In the genomic region with DNA sequence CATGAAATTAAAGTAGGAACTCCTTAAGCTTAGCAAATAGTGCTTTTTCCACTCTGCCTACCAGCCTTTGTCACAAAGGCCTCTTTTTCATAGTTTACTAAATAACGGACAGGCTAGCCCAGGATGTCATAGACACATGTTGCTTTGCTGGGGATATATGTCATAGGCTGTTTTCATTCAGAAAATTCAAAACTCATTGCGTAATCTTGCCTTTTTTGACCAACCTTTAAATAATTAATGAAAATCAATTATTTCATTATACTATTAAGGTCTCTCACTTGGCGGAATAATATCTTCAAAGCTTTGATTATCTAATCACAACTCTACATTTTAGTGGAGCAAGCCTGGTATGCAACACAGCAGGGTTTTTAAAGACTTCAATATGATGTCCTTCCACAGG, we compare ENCODE assay signal across 28 cellular contexts.
"Had no signal": no experiment of that assay in that cellular context is flagged by ENCODE, and none has a peak within 500 bp of the region (broad histone marks: within the 10 kb centered on the region; RNA-seq: fewer than 3 reads in every experiment).

No MANE protein-coding gene starts in this region.

- H3K4me1 ChIP-seq: neural progenitor cell, parathyroid adenoma, psoas muscle, spleen, suprapubic skin, testis, tibial artery, transverse colon, upper lobe of right lung, uterus had no signal

- H2AFZ ChIP-seq: parathyroid adenoma had no signal

- H3K79me2 ChIP-seq: parathyroid adenoma had no signal

- DNase-seq: natural killer cell; occipital lobe; ovary; posterior cingulate gyrus; psoas muscle; right cardiac atrium; spleen; stimulated activated CD4-positive, alpha-beta T cell treated with anti-CD3 and anti-CD28 coated beads, Interleukin-12 subunit alpha, Interleukin-12 subunit beta, amount 100 ng/mL, for 4 hours; stimulated activated CD4-positive, alpha-beta T cell treated with anti-CD3 and anti-CD28 coated beads, Interleukin-1b, Interleukin-23, amount 100 ng/mL, for 48 hours; stimulated activated CD4-positive, alpha-beta T cell treated with anti-CD3 and anti-CD28 coated beads, Interleukin-4, amount 100 ng/mL, for 1 hour; stimulated activated CD4-positive, alpha-beta T cell treated with anti-CD3 and anti-CD28 coated beads, Interleukin-4, amount 100 ng/mL, for 4 hours; stimulated activated CD8-positive, alpha-beta memory T cell treated with anti-CD3 and anti-CD28 coated beads, Interleukin-4, amount 100 ng/mL, for 48 hours; stimulated activated naive CD4-positive, alpha-beta T cell; stimulated activated naive CD8-positive, alpha-beta T cell treated with anti-CD3 and anti-CD28 coated beads, Interleukin-15, amount 100 ng/mL, for 72 hours; stimulated activated naive CD8-positive, alpha-beta T cell treated with anti-CD3 and anti-CD28 coated beads, Interleukin-15, Interleukin-2, amounts not matched to agents 100 U/mL and 50 U/mL, for 24 hours; substantia nigra; testis; tibial artery; transverse colon; upper lobe of right lung; uterus had no signal

- H3K9ac ChIP-seq: neural progenitor cell, parathyroid adenoma had no signal

- H3K36me3 ChIP-seq: neural progenitor cell, ovary, spleen, suprapubic skin, tibial artery, transverse colon, upper lobe of right lung, uterus had no signal

- H3K4me3 ChIP-seq: neural progenitor cell, ovary, psoas muscle, skin epidermis, smooth muscle cell, spleen, suprapubic skin, testis, tibial artery, transverse colon, upper lobe of right lung, uterus had no signal

- ATAC-seq: natural killer cell; psoas muscle; right cardiac atrium; sciatic nerve; stimulated activated memory B cell treated with anti-CD40 and anti-IgM and Interleukin-4, amounts not matched to agents 10 μg/mL and 1 μg/mL and 100 μg/mL, for 72 hours; stimulated activated naive CD8-positive, alpha-beta T cell treated with anti-CD3 and anti-CD28 coated beads, Interleukin-15, amount 100 ng/mL, for 72 hours; stimulated activated naive CD8-positive, alpha-beta T cell treated with anti-CD3 and anti-CD28 coated beads, Interleukin-15, Interleukin-2, amounts not matched to agents 100 U/mL and 50 U/mL, for 24 hours; upper lobe of right lung had no signal

- H3K27ac ChIP-seq: neural progenitor cell, ovary, parathyroid adenoma, psoas muscle, skin epidermis, spleen, suprapubic skin, testis, tibial artery, transverse colon, upper lobe of right lung, uterus had no signal

- H3K4me2 ChIP-seq: neural progenitor cell, smooth muscle cell had no signal

- H3K9me3 ChIP-seq: ovary, psoas muscle, suprapubic skin, testis, tibial artery, transverse colon, upper lobe of right lung, uterus had no signal

- H3K27me3 ChIP-seq: neural progenitor cell, ovary, spleen, suprapubic skin, testis, tibial artery, transverse colon, upper lobe of right lung, uterus had no signal
